ENCODE assay signal across 8 cellular contexts in the genomic region with DNA sequence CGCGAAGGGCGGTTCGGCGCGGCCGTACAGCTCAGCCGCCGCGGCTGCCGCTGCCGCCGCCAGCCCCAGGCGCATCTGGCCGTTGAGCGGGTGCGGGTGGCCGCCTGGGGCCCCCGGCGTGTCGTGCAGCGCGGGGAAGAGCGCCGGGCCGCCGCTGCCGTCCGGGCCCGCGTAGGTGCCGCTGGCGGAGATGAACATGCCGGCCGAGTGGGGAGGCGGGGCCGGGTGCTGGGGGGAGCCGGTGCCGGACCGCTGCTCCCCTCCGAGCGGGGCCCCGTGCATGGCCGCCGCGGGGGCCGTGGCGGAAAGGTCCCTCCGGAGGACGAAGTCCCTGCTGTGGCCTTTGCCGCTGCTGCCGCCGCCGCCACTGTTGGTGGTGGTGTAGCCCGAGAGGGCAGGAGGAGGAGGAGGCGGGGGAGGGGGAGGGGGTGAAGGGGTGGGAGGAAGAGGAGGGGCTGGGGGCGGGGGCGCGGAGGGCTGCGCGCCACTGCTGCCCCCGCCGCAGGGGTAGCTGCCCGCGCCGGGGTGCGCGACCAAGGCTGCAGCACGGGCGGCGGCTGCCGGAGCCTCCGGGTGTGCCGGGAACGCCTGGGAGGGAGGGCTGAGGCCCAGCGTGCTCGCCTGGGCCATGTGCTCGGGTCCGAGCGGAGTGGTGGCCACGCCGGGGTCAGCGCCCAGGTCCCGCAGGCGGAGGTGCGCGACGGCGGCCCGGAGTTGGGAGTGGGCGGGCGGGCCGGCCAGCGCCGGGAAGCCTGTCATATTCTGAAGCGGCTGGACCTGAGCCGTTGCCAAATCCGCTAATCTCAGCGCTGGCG. TPM values are rescaled to one million over a fixed set of nuclear protein-coding genes. Genes with fewer than 3 reads are reported as not detected.
A peak's percentile ranks its signal among the peaks of the same experiment; 100 is the strongest.
DNase-seq lines count a peak whose midpoint lies in the region; ATAC-seq and TF ChIP-seq lines count a peak whose summit lies in the region.

No MANE protein-coding gene starts in this region.

- H4K8ac ChIP-seq in neuronal stem cell (ENCODE audit: low read depth, low read length) = no peak overlapping the region

- H3K36me3 ChIP-seq in neuronal stem cell (replicated peaks in 1 of 2; ENCODE audit: control insufficient read depth in 2 of 2, insufficient read depth in 2 of 2, low read length in 2 of 2) = peaks cover 5 to 36% of the 10 kb centered on the region in 2 donors

- H3K27me3 ChIP-seq in neuronal stem cell (ENCODE audit: control insufficient read depth in 3 of 3, insufficient read depth in 3 of 3, low read depth in 1 of 3, low read length in 3 of 3) = peaks cover 0 to 25% (median 5%) of the 10 kb centered on the region in 3 experiments

- no CpG with 5 or more reads among the region's 100 CpGs for WGBS in neuronal stem cell (ENCODE audit: extremely low coverage in 2 of 2, insufficient read length in 2 of 2, insufficient replicate concordance in 1 of 2), 2 donors

- H3K9ac ChIP-seq in neuronal stem cell (ENCODE audit: low read depth, low read length, poor library complexity) = peak overlapping the region; percentile 98

- no peaks in the 10 kb centered on the region for H3K9me3 ChIP-seq in neuronal stem cell (replicated peaks in 1 of 2; ENCODE audit: control insufficient read depth in 2 of 2, insufficient read depth in 1 of 2, low read depth in 1 of 2, low read length in 2 of 2)

- TF ChIP-seq CTCF in LNCaP clone FGC (IDR thresholded peaks at IDR 0.05; ENCODE audit: control insufficient read depth, extremely low read depth, insufficient read depth) = no peak
- TF ChIP-seq CTCF in chondrocyte (IDR thresholded peaks at IDR 0.05) = no peak

- peak overlapping the region; percentile 100 for H3K18ac ChIP-seq in neuronal stem cell (ENCODE audit: low read length)

- no peak for ATAC-seq in GM19463 (IDR thresholded peaks at IDR 0.05; ENCODE audit: unreplicated experiment)

- H2BK12ac ChIP-seq in neuronal stem cell (ENCODE audit: low read length) = peak overlapping the region; percentile 89

- H3K23ac ChIP-seq in neuronal stem cell (ENCODE audit: low read depth, low read length, poor library complexity) = peak overlapping the region; percentile 77

- H4K91ac ChIP-seq in neuronal stem cell (ENCODE audit: low read depth, low read length, poor library complexity) = no peak overlapping the region

- H3K14ac ChIP-seq in neuronal stem cell (ENCODE audit: low read length) = no peak overlapping the region

- peak overlapping the region; percentile 74 for H3K4me3 Mint-ChIP-seq in chondrocyte (ENCODE audit: unreplicated experiment)

- intact Hi-C loops in posterior vena cava (cut with DNase I) = no loop called here

- H2BK120ac ChIP-seq in neuronal stem cell (ENCODE audit: low read depth, low read length) = peak overlapping the region; percentile 89

- H3K9me3 Mint-ChIP-seq in chondrocyte (ENCODE audit: low read depth) = no peaks in the 10 kb centered on the region

- H3K27me3 Mint-ChIP-seq in chondrocyte (ENCODE audit: low read depth) = peaks cover 1% of the 10 kb centered on the region

- H2AK5ac ChIP-seq in neuronal stem cell (ENCODE audit: low read depth, low read length) = peak overlapping the region; percentile 94

- peak overlapping the region; percentile 88 for H2BK15ac ChIP-seq in neuronal stem cell (ENCODE audit: low read length)

- H3K27ac ChIP-seq in neuronal stem cell (replicated peaks; ENCODE audit: low read length) = peak overlapping the region; percentile 92

- H3K4me3 ChIP-seq in LNCaP clone FGC (ENCODE audit: low read depth, low read length) = 0 out of 2 replicates have a peak overlapping the region, but pooled peaks have one; percentile 18
- peak overlapping the region; percentile 97 to 99 for H3K4me3 ChIP-seq in neuronal stem cell (ENCODE audit: low read length in 2 of 2)

- peak overlapping the region; percentile 85 for H3K27ac Mint-ChIP-seq in chondrocyte (ENCODE audit: unreplicated experiment)

- H3K4me1 Mint-ChIP-seq in chondrocyte (ENCODE audit: low read depth) = peaks cover 34% of the 10 kb centered on the region

- H3K79me1 ChIP-seq in neuronal stem cell (ENCODE audit: low read depth, low read length) = peaks cover 10% of the 10 kb centered on the region

- DNase-seq in Daoy (ENCODE audit: low read depth) = peak; percentile 55
- no peak for DNase-seq in LNCaP clone FGC (ENCODE audit: low read depth)
- DNase-seq in chondrocyte (ENCODE audit: low spot score) = no peak
- no peak for DNase-seq in neuronal stem cell (ENCODE audit: low spot score)
- DNase-seq in activated CD4-positive, CD25-positive, alpha-beta regulatory T cell (lab: John Stamatoyannopoulos, UW) = no peak
- DNase-seq in posterior vena cava (ENCODE audit: low spot score) = no peak
- DNase-seq in H4 (ENCODE audit: low spot score) = no peak

- peaks cover 1% of the 10 kb centered on the region for H3K36me3 Mint-ChIP-seq in chondrocyte (ENCODE audit: low read depth)

- H2AFZ ChIP-seq in neuronal stem cell (ENCODE audit: low read length) = peak overlapping the region; percentile 76

- H3K4me1 ChIP-seq in neuronal stem cell (ENCODE audit: control insufficient read depth in 2 of 2, insufficient read depth in 1 of 2, low read depth in 1 of 2, low read length in 2 of 2) = peaks cover 16 to 20% of the 10 kb centered on the region in 2 donors

- peak overlapping the region; percentile 79 for H2BK5ac ChIP-seq in neuronal stem cell (ENCODE audit: low read length)

- peak overlapping the region; percentile 72 for H3K4ac ChIP-seq in neuronal stem cell (ENCODE audit: low read length)

- H3K4me2 ChIP-seq in neuronal stem cell (ENCODE audit: insufficient read depth, low read length, poor library complexity, severe bottlenecking) = peak overlapping the region; percentile 95

RNA-seq across cellular contexts. Expression of gene ZIC5, which starts 0.6 kb away (rescaled TPM):
- total RNA-seq in Daoy (2014; rRNA removed; shearing (Covaris generic)) = 2.4 and 2.5 TPM in 2 replicates
- total RNA-seq in chondrocyte = 2.7 to 5.8 TPM (median 3.1 TPM) in 3 replicates
- polyA plus RNA-seq in neuronal stem cell (2013, experiment 1 of 2) = 18.1 TPM
- 18.3 TPM for polyA plus RNA-seq in neuronal stem cell (2013, experiment 2 of 2)
- not detected for total RNA-seq in posterior vena cava
- 0.12 and 0.58 TPM in 2 replicates for total RNA-seq in H4 (2014; rRNA removed; shearing (Covaris generic))

RNA-seq across cellular contexts. Expression of gene ZIC2, which starts 10.6 kb away (rescaled TPM):
- total RNA-seq in Daoy (2014; rRNA removed; shearing (Covaris generic)) = 1.7 and 10.9 TPM in 2 replicates
- total RNA-seq in chondrocyte (26.4 to 55.8 TPM (median 30.6 TPM) in 3 replicates), posterior vena cava (under 1 TPM in 1 of 2 donors, not detected in 1; 0.10 TPM)
- 120 TPM for polyA plus RNA-seq in neuronal stem cell (2013, experiment 1 of 2)
- 122 TPM for polyA plus RNA-seq in neuronal stem cell (2013, experiment 2 of 2)
- total RNA-seq in H4 (2014; rRNA removed; shearing (Covaris generic)) = 0.27 and 0.56 TPM in 2 replicates
